11 cellular contexts compared by ENCODE assay signal in the genomic region with DNA sequence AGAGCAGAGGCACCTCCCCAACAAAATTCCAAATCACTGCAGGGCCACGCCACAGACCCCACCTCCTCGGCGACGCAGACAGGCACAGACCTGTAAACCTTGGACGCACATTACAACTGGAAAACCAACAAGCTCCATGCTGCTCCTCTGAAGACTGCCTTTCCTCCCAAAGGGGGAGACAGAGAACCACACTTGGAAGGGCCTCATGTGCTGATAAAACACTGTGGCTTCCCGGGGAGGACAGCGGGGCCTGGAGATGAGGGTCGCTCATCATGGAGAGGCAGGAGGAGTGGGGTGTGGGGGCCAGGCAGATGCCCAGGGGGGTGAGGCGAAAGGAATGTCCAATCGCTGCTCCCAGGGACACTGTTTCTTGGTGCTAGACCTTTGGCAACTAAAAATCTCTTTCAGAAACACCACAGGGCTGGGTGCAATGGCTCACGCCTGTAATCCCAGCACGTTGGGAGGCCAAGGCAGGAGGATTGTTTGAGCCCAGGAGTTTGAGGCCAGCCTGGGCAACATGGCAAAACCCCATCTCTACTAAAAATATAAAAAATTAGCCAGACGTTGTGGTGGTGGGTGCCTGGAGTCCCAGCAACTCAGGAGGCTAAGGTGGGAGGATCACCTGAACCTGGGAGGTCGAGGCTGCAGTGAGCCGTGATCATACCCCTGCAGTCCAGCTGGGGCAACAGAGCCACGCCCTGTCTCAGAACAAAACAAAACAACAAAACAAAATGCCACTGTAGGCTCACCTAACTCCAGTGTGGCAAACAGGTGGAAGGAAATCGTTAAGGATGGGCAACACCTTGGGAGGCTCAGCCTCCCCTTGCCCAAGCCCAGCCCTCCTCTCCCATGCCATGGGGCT. TPM values are rescaled to one million over a fixed set of nuclear protein-coding genes. Genes with fewer than 3 reads are reported as not detected.
A peak's percentile ranks its signal among the peaks of the same experiment; 100 is the strongest.
DNase-seq lines count a peak whose midpoint lies in the region; ATAC-seq and TF ChIP-seq lines count a peak whose summit lies in the region.
"Had no signal": no experiment of that assay in that cellular context is flagged by ENCODE, and none has a peak within 500 bp of the region (broad histone marks: within the 10 kb centered on the region; RNA-seq: fewer than 3 reads in every experiment).

No MANE protein-coding gene starts in this region.

- POLR2A ChIA-PET in AG04450 (lab: Yijun Ruan, JAX) = no interaction called here

- TF ChIP-seq CTCF in AG04450 (IDR thresholded peaks at IDR 0.05; ENCODE audit: low read depth, low read length) = peak; percentile 59
- TF ChIP-seq CTCF in mammary epithelial cell (conservative IDR thresholded peaks at IDR 0.05 in 1 of 2, IDR thresholded peaks at IDR 0.05 in 1 of 2; ENCODE audit: extremely low read depth in 1 of 2, insufficient read depth in 1 of 2, low read depth in 1 of 2, low read length in 2 of 2) = peak; percentile 67 to 89
- TF ChIP-seq CTCF in stomach (IDR thresholded peaks at IDR 0.05) = peak in 2 of 7 experiments; percentile 14 to 30

- H3K4me1 ChIP-seq in mammary epithelial cell (ENCODE audit: insufficient read depth, low read length) (peaks cover 3% of the 10 kb centered on the region), stomach (peaks cover 6 to 39% (median 21%) of the 10 kb centered on the region in 4 donors)

- H3K4me3 ChIP-seq in AG04450 (ENCODE audit: low read depth, low read length) (no peak overlapping the region), mammary epithelial cell (replicated peaks in 1 of 3; ENCODE audit: insufficient read depth in 1 of 3, low read depth in 2 of 3, low read length in 3 of 3) (no peak overlapping the region), stomach (no peak overlapping the region)
- H3K4me3 ChIP-seq: lung had no signal

- H3K36me3 ChIP-seq in mammary epithelial cell (ENCODE audit: insufficient read depth, low read length) = no peaks in the 10 kb centered on the region
- H3K36me3 ChIP-seq in stomach = peaks cover 0 to 10% (median 5%) of the 10 kb centered on the region in 4 donors

- peak overlapping the region; percentile 26 for H3K9ac ChIP-seq in mammary epithelial cell (ENCODE audit: insufficient read depth, low read length)

- H3K9me3 ChIP-seq in AG04450 (ENCODE audit: control insufficient read depth, insufficient read depth, low read length) (no peaks in the 10 kb centered on the region), mammary epithelial cell (replicated peaks; ENCODE audit: insufficient read depth, low read length) (no peaks in the 10 kb centered on the region), stomach (no peaks in the 10 kb centered on the region)

- H4K20me1 ChIP-seq in mammary epithelial cell (ENCODE audit: insufficient read depth, low read length) = no peaks in the 10 kb centered on the region

- WGBS in mammary epithelial cell (ENCODE audit: low coverage, missing lambda C conversion rate) = 48% methylated on average over 13 of the region's 17 CpGs
- WGBS in stomach, 5 donors = 83 to 84% (median 84%) methylated on average over 17 of the region's 17 CpGs

- TF ChIP-seq EP300 in Ishikawa (IDR thresholded peaks at IDR 0.05; ENCODE audit: borderline replicate concordance) (no peak), stomach (IDR thresholded peaks at IDR 0.05) (no peak)

- no peaks in the 10 kb centered on the region for H3K27me3 ChIP-seq in AG04450 (ENCODE audit: control insufficient read depth, insufficient read depth, low read length)
- no peaks in the 10 kb centered on the region for H3K27me3 ChIP-seq in mammary epithelial cell (ENCODE audit: insufficient read depth, low read length)
- no peaks in the 10 kb centered on the region for H3K27me3 ChIP-seq in stomach

- no peak for TF ChIP-seq POLR2A in stomach (IDR thresholded peaks at IDR 0.05)

- dilution Hi-C loops in mammary epithelial cell (cut with HindIII; ENCODE audit: low sequenced_read_pairs) = no loop called here

- H3K79me2 ChIP-seq in mammary epithelial cell (ENCODE audit: insufficient read depth, low read length) = peaks cover 21% of the 10 kb centered on the region

- no peak for ATAC-seq in HG03342 (IDR thresholded peaks at IDR 0.05; ENCODE audit: unreplicated experiment)
- ATAC-seq: activated T-cell treated with anti-CD3 and anti-CD28 coated beads, Interleukin-2, amount 50 U/mL, for 4 hours had no signal

- intact Hi-C loops in mammary epithelial cell (cut with micrococcal nuclease) (loop anchor here (1.0 to 2.0 kb wide), 3 partner anchors 54 to 204 kb away; partner anchors contain the start of gene ABHD12), stomach (cut with DNase I; ENCODE audit: low total_unique reads) (no loop called here)

- in situ Hi-C loops in mammary epithelial cell (cut with MboI; ENCODE audit: low sequenced_read_pairs in 2 of 2) = no loop called here

- peak overlapping the region; percentile 61 for H3K4me2 ChIP-seq in mammary epithelial cell (ENCODE audit: insufficient read depth, low read depth, low read length)

- H3K27ac ChIP-seq in AG04450 (ENCODE audit: low read depth, low read length) (no peak overlapping the region), mammary epithelial cell (ENCODE audit: insufficient read depth, low read depth, low read length) (no peak overlapping the region), stomach (no peak overlapping the region)

- H2AFZ ChIP-seq in mammary epithelial cell (ENCODE audit: low read depth, low read length) = peak overlapping the region; percentile 58

- no TSS peak for BruUV-seq in mammary epithelial cell (replicated peaks; lab: Mats Ljungman, UMichigan)

- CTCF ChIA-PET in AG04450 (lab: Charles Lee) (interaction anchor here (0.5 to 2.2 kb wide), 4 partner anchors 9 to 637 kb away, joined by 3 to 35 read pairs (median 5); no protein-coding TSS in a partner anchor), mammary epithelial cell (lab: Charles Lee; ENCODE audit: low non-redundant PET) (interaction anchor here (0.6 to 1.2 kb wide), 6 partner anchors 24 to 203 kb away, joined by 3 to 23 read pairs (median 4); partner anchors contain the start of gene ABHD12)

- DNase-seq in AG04450 (ENCODE audit: low read depth, low spot score) (no peak), mammary epithelial cell (peak; percentile 76), kidney tubule cell (ENCODE audit: low spot score) (peak; percentile 29), GM19240 (ENCODE audit: insufficient read length, low spot score) (no peak), stomach (no peak)
- DNase-seq in activated T-cell treated with anti-CD3 and anti-CD28 coated beads, Interleukin-2, amount 50 U/mL, for 48 hours = no peak
- DNase-seq: activated T-cell treated with anti-CD3 and anti-CD28 coated beads, Interleukin-2, amount 50 U/mL, for 4 hours; NCI-H524 treated with DMSO at 0.1 percent for 48 hours had no signal

- peak; percentile 58 for TF ChIP-seq RAD21 in Ishikawa (IDR thresholded peaks at IDR 0.05; ENCODE audit: low read depth)

TF ChIP-seq in Ishikawa, 13 proteins besides CTCF, POLR2A, EP300 and RAD21:
- TF ChIP-seq TCF12 (IDR thresholded peaks at IDR 0.05; ENCODE audit: low read depth) (no peak), YY1 (IDR thresholded peaks at IDR 0.05; ENCODE audit: low read depth) (no peak), EGR1 (IDR thresholded peaks at IDR 0.05) (no peak), FOXM1 (IDR thresholded peaks at IDR 0.05; ENCODE audit: borderline replicate concordance, low read depth) (no peak), USF1 (IDR thresholded peaks at IDR 0.05) (no peak), CEBPB (IDR thresholded peaks at IDR 0.05) (no peak), TEAD4 (IDR thresholded peaks at IDR 0.05) (no peak), NFIC (IDR thresholded peaks at IDR 0.05) (no peak), TAF1 (IDR thresholded peaks at IDR 0.05; ENCODE audit: low read depth) (no peak), CREB1 (IDR thresholded peaks at IDR 0.05; ENCODE audit: low read depth) (no peak), ZBTB7A (IDR thresholded peaks at IDR 0.05; ENCODE audit: low read depth) (no peak)
- TF ChIP-seq, protein P1, sequence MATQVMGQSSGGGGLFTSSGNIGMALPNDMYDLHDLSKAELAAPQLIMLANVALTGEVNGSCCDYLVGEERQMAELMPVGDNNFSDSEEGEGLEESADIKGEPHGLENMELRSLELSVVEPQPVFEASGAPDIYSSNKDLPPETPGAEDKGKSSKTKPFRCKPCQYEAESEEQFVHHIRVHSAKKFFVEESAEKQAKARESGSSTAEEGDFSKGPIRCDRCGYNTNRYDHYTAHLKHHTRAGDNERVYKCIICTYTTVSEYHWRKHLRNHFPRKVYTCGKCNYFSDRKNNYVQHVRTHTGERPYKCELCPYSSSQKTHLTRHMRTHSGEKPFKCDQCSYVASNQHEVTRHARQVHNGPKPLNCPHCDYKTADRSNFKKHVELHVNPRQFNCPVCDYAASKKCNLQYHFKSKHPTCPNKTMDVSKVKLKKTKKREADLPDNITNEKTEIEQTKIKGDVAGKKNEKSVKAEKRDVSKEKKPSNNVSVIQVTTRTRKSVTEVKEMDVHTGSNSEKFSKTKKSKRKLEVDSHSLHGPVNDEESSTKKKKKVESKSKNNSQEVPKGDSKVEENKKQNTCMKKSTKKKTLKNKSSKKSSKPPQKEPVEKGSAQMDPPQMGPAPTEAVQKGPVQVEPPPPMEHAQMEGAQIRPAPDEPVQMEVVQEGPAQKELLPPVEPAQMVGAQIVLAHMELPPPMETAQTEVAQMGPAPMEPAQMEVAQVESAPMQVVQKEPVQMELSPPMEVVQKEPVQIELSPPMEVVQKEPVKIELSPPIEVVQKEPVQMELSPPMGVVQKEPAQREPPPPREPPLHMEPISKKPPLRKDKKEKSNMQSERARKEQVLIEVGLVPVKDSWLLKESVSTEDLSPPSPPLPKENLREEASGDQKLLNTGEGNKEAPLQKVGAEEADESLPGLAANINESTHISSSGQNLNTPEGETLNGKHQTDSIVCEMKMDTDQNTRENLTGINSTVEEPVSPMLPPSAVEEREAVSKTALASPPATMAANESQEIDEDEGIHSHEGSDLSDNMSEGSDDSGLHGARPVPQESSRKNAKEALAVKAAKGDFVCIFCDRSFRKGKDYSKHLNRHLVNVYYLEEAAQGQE (IDR thresholded peaks at IDR 0.05; ENCODE audit: low read depth) = no peak
- TF ChIP-seq, protein P2, sequence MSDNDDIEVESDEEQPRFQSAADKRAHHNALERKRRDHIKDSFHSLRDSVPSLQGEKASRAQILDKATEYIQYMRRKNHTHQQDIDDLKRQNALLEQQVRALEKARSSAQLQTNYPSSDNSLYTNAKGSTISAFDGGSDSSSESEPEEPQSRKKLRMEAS (IDR thresholded peaks at IDR 0.05) = no peak
TF ChIP-seq in Ishikawa: peak in this region for 0.

RNA-seq across cellular contexts. Expression of gene ABHD12, which starts 53.8 kb away (rescaled TPM):
- polyA plus RNA-seq in AG04450 (2011; rRNA removed) (33.6 and 38.5 TPM in 2 replicates), mammary epithelial cell (16.8 TPM), stomach (10 to 100 TPM; 34.2 to 37.1 (median 34.2) TPM)
- polyA minus RNA-seq in AG04450 (2011; rRNA and poly(A)+ RNA removed) = 31.8 and 39.3 TPM in 2 replicates
- total RNA-seq in mammary epithelial cell (10 to 100 TPM; 21.2 to 21.6 TPM), stomach (10 to 100 TPM; 11.1 to 99.1 (median 53.1) TPM)
- polyA minus RNA-seq in mammary epithelial cell = 46.9 TPM

Comparison
In these comparisons a context has a peak if more than half of its experiments do, and no peak if none do; other contexts are left out.
1. DNase-seq: peak in mammary epithelial cell (single experiment) and kidney tubule cell (single experiment); none in AG04450 (single experiment), GM19240 (single experiment), stomach (single experiment) and activated T-cell treated with anti-CD3 and anti-CD28 coated beads, Interleukin-2, amount 50 U/mL, for 48 hours (0 of 2).